Comparison of ENCODE assay signal across 8 cellular contexts in genomic region chr18:50967714-50968661, GRCh38. TPM values are rescaled to one million over a fixed set of nuclear protein-coding genes. Genes with fewer than 3 reads are reported as not detected.
DNase-seq lines count a peak whose midpoint lies in the region; ATAC-seq, FAIRE-seq and TF ChIP-seq lines count a peak whose summit lies in the region.

A gene with protein sequence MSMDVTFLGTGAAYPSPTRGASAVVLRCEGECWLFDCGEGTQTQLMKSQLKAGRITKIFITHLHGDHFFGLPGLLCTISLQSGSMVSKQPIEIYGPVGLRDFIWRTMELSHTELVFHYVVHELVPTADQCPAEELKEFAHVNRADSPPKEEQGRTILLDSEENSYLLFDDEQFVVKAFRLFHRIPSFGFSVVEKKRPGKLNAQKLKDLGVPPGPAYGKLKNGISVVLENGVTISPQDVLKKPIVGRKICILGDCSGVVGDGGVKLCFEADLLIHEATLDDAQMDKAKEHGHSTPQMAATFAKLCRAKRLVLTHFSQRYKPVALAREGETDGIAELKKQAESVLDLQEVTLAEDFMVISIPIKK (plus strand): TSS chr18:50968040. CDS start chr18:50974405, 6,365 bp downstream.

- H3K9ac ChIP-seq in keratinocyte (ENCODE audit: control insufficient read depth, extremely low read depth, insufficient read depth, low read length), result peak within 1 kb of the TSS; percentile 86

- H3K4me1 ChIP-seq in keratinocyte (ENCODE audit: control insufficient read depth, extremely low read depth, insufficient read depth, low read length), result peaks cover 17% of the 10 kb centered on the region

- no peaks in the 10 kb centered on the region for H3K36me3 ChIP-seq in keratinocyte (ENCODE audit: control insufficient read depth in 2 of 2, extremely low read depth in 1 of 2, insufficient read depth in 2 of 2, low read length in 2 of 2)

- H4K20me1 ChIP-seq in keratinocyte (ENCODE audit: control insufficient read depth, extremely low read depth, insufficient read depth, low read length), result no peaks in the 10 kb centered on the region

- H2AFZ ChIP-seq in keratinocyte (ENCODE audit: control insufficient read depth, low read length), result peak within 1 kb of the TSS; percentile 98

- no peaks in the 10 kb centered on the region for H3K9me3 ChIP-seq in keratinocyte (ENCODE audit: control insufficient read depth, low read depth, low read length)

- TF ChIP-seq CTCF in keratinocyte (optimal IDR thresholded peaks at IDR 0.05 in 1 of 3, IDR thresholded peaks at IDR 0.05 in 1 of 3, conservative IDR thresholded peaks at IDR 0.05 in 1 of 3; ENCODE audit: extremely low read depth in 1 of 3, insufficient read depth in 2 of 3, low read length in 3 of 3), result no peak

- ATAC-seq in GM18867 (IDR thresholded peaks at IDR 0.05; ENCODE audit: unreplicated experiment) (peak; percentile 96), HG03097 (IDR thresholded peaks at IDR 0.05; ENCODE audit: low FRiP score, unreplicated experiment) (peak; percentile 96)

- H3K4me3 ChIP-seq in keratinocyte (ENCODE audit: control insufficient read depth in 2 of 3, extremely low read depth in 1 of 3, insufficient read depth in 2 of 3, low read depth in 1 of 3, low read length in 3 of 3), result peak within 1 kb of the TSS; percentile 50 to 75 (median 69)

- H3K27me3 ChIP-seq in keratinocyte (ENCODE audit: control insufficient read depth, extremely low read depth, insufficient read depth, low read length), result no peaks in the 10 kb centered on the region

- no peaks in the 10 kb centered on the region for H3K9me1 ChIP-seq in keratinocyte (ENCODE audit: control insufficient read depth, extremely low read depth, insufficient read depth, low read length)

- dilution Hi-C loops in keratinocyte (cut with MboI; ENCODE audit: extremely low pct_ligation_motif_present, low sequenced_read_pairs), result no loop called here

- H3K79me2 ChIP-seq in keratinocyte (ENCODE audit: control insufficient read depth, insufficient read depth, low read length), result peaks cover 11% of the 10 kb centered on the region

- DNase-seq in AG08395 (ENCODE audit: low spot score) (peak; percentile 89), NCI-H2196 treated with DMSO at 0.1 percent for 48 hours (lab: John Stamatoyannopoulos, UW; ENCODE audit: unreplicated experiment) (peak; percentile 60), keratinocyte (ENCODE audit: low read depth, low spot score) (no peak)
- DNase-seq in activated CD4-positive, CD25-positive, alpha-beta regulatory T cell treated with anti-CD3 and anti-CD28 coated beads, Interleukin-2, amount 50 U/mL, for 16 hours (ENCODE audit: low read depth, low spot score), result peak; percentile 20
- DNase-seq in central memory CD4-positive, alpha-beta T cell, result peak; percentile 58
- DNase-seq in stimulated activated CD4-positive, alpha-beta T cell treated with anti-CD3 and anti-CD28 coated beads, Interleukin-12 subunit alpha, Interleukin-12 subunit beta, amount 100 ng/mL, for 48 hours (ENCODE audit: low read depth in 2 of 3, low spot score in 1 of 3), result peak; percentile 35 to 60 (median 39)

- H3K27ac ChIP-seq in keratinocyte (ENCODE audit: control insufficient read depth, insufficient read depth, low read length), result peak within 1 kb of the TSS; percentile 78

- peak within 1 kb of the TSS; percentile 90 for H3K4me2 ChIP-seq in keratinocyte (ENCODE audit: control insufficient read depth, extremely low read depth, insufficient read depth, low read depth, low read length)

- peak; percentile 32 for FAIRE-seq in keratinocyte (lab: Jason Lieb, UNC)

RNA-seq across cellular contexts. Expression of the gene that starts here (rescaled TPM):
- 5.9 to 8.3 TPM (median 6.1 TPM) in 3 replicates for polyA plus RNA-seq in keratinocyte
- polyA plus RNA-seq in keratinocyte (2011; ENCODE audit: low read depth), result 4.0 TPM
- 5.1 and 6.9 TPM in 2 replicates for polyA plus RNA-seq in keratinocyte (2011; cell fraction: cytosol; rRNA removed)
- polyA plus RNA-seq in keratinocyte (2011; cell fraction: nucleus; rRNA removed), result 5.0 and 5.3 TPM in 2 replicates
- polyA plus RNA-seq in keratinocyte (2012; ENCODE audit: low replicate concordance), result 3.5 and 7.1 TPM in 2 replicates
- 0.30 to 5.7 TPM (median 3.6 TPM) in 3 replicates for polyA minus RNA-seq in keratinocyte
- 2.3 TPM for polyA minus RNA-seq in keratinocyte (2011; cell fraction: cytosol; rRNA and poly(A)+ RNA removed)
- 3.3 and 3.6 TPM in 2 replicates for polyA minus RNA-seq in keratinocyte (2011; cell fraction: nucleus; rRNA and poly(A)+ RNA removed)
